ENCODE assay signal across 1 cellular context in the genomic region with DNA sequence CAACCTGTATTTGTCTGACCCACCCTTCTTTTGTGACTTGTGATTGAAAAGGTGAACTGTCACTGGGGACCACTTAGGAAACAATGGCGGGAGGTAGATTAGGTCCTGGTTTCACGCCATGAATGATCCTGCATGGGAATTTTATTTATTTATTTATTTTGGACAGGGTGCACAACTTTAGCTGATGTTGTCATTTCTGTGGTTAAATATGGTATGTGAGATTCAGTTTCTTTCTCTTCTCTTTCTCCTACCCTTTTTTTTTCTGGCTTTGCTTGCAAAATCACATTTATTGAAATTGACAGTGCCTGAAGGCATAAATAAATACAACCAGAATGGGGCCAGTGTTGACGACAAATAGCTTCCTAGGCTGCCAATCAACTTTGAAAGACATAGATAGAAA.
TF ChIP-seq lines count a peak whose summit lies in the region.

No MANE protein-coding gene starts in this region.

TF ChIP-seq in SK-N-SH, 30 proteins besides CTCF, POLR2A, EP300 and RAD21:
- TF ChIP-seq NRF1 (IDR thresholded peaks at IDR 0.05; ENCODE audit: low read depth, low read length) (no peak), SMC3 (IDR thresholded peaks at IDR 0.05; ENCODE audit: low read depth, low read length) (no peak), GABPA (IDR thresholded peaks at IDR 0.05; ENCODE audit: low read depth) (no peak), FOXJ3 (CRISPR knock-in tag; IDR thresholded peaks at IDR 0.05) (no peak), POLR2AphosphoS5 (IDR thresholded peaks at IDR 0.05; ENCODE audit: low read depth, low read length) (no peak), EZH2phosphoT487 (IDR thresholded peaks at IDR 0.05; ENCODE audit: borderline replicate concordance, low read depth) (no peak), GATA2 (CRISPR knock-in tag; IDR thresholded peaks at IDR 0.05) (no peak), FOXM1 (IDR thresholded peaks at IDR 0.05; ENCODE audit: low read depth) (no peak), FOSL2 (IDR thresholded peaks at IDR 0.05; ENCODE audit: borderline replicate concordance, low read depth) (no peak), RCOR1 (IDR thresholded peaks at IDR 0.05; ENCODE audit: low read length) (no peak)
- TF ChIP-seq, protein P1, sequence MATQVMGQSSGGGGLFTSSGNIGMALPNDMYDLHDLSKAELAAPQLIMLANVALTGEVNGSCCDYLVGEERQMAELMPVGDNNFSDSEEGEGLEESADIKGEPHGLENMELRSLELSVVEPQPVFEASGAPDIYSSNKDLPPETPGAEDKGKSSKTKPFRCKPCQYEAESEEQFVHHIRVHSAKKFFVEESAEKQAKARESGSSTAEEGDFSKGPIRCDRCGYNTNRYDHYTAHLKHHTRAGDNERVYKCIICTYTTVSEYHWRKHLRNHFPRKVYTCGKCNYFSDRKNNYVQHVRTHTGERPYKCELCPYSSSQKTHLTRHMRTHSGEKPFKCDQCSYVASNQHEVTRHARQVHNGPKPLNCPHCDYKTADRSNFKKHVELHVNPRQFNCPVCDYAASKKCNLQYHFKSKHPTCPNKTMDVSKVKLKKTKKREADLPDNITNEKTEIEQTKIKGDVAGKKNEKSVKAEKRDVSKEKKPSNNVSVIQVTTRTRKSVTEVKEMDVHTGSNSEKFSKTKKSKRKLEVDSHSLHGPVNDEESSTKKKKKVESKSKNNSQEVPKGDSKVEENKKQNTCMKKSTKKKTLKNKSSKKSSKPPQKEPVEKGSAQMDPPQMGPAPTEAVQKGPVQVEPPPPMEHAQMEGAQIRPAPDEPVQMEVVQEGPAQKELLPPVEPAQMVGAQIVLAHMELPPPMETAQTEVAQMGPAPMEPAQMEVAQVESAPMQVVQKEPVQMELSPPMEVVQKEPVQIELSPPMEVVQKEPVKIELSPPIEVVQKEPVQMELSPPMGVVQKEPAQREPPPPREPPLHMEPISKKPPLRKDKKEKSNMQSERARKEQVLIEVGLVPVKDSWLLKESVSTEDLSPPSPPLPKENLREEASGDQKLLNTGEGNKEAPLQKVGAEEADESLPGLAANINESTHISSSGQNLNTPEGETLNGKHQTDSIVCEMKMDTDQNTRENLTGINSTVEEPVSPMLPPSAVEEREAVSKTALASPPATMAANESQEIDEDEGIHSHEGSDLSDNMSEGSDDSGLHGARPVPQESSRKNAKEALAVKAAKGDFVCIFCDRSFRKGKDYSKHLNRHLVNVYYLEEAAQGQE (IDR thresholded peaks at IDR 0.05; ENCODE audit: low read depth, low read length) = no peak
- TF ChIP-seq, protein P2, sequence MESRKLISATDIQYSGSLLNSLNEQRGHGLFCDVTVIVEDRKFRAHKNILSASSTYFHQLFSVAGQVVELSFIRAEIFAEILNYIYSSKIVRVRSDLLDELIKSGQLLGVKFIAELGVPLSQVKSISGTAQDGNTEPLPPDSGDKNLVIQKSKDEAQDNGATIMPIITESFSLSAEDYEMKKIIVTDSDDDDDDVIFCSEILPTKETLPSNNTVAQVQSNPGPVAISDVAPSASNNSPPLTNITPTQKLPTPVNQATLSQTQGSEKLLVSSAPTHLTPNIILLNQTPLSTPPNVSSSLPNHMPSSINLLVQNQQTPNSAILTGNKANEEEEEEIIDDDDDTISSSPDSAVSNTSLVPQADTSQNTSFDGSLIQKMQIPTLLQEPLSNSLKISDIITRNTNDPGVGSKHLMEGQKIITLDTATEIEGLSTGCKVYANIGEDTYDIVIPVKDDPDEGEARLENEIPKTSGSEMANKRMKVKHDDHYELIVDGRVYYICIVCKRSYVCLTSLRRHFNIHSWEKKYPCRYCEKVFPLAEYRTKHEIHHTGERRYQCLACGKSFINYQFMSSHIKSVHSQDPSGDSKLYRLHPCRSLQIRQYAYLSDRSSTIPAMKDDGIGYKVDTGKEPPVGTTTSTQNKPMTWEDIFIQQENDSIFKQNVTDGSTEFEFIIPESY (IDR thresholded peaks at IDR 0.05; ENCODE audit: borderline replicate concordance, low read depth) = no peak
- TF ChIP-seq, protein P3, sequence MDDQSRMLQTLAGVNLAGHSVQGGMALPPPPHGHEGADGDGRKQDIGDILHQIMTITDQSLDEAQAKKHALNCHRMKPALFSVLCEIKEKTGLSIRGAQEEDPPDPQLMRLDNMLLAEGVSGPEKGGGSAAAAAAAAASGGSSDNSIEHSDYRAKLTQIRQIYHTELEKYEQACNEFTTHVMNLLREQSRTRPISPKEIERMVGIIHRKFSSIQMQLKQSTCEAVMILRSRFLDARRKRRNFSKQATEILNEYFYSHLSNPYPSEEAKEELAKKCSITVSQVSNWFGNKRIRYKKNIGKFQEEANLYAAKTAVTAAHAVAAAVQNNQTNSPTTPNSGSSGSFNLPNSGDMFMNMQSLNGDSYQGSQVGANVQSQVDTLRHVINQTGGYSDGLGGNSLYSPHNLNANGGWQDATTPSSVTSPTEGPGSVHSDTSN (IDR thresholded peaks at IDR 0.05) = no peak
TF ChIP-seq in SK-N-SH: peak in this region for 0.
